In genomic region chr1:20732588-20733360, GRCh38 we compare ENCODE assay signal across 1 cellular context.
A peak's percentile ranks its signal among the peaks of the same experiment; 100 is the strongest.
TF ChIP-seq lines count a peak whose summit lies in the region.

Gene SH2D5 (minus strand): TSS chr1:20732703. CDS start chr1:20728044, 4,659 bp downstream.

TF ChIP-seq in HepG2, 621 proteins besides CTCF, POLR2A, EP300 and RAD21 (continued from another document and continues in another):
- TF ChIP-seq ZNF275 (CRISPR knock-in tag; IDR thresholded peaks at IDR 0.05; ENCODE audit: borderline replicate concordance): no peak; the same call in 1 of the 2 replicates
- peak; percentile 18; the same call in 1 of the 2 replicates for TF ChIP-seq HIVEP1 (CRISPR knock-in tag; IDR thresholded peaks at IDR 0.05)
- TF ChIP-seq PATZ1 (CRISPR knock-in tag; IDR thresholded peaks at IDR 0.05): peak; percentile 49; the same call in 1 of the 2 replicates
- 0 out of 2 replicates have a peak, but pooled peaks have one; percentile 37 for TF ChIP-seq JUND (CRISPR knock-in tag; IDR thresholded peaks at IDR 0.05)
- TF ChIP-seq MAF1 (CRISPR knock-in tag; IDR thresholded peaks at IDR 0.05; ENCODE audit: borderline replicate concordance): no peak
- TF ChIP-seq NR1H2 (CRISPR knock-in tag; IDR thresholded peaks at IDR 0.05; ENCODE audit: borderline replicate concordance, low read depth): no peak
- TF ChIP-seq ZSCAN31 (CRISPR knock-in tag; IDR thresholded peaks at IDR 0.05; ENCODE audit: low read depth): no peak; the same call in 1 of the 2 replicates
- TF ChIP-seq ZFP91 (CRISPR knock-in tag; IDR thresholded peaks at IDR 0.05; ENCODE audit: borderline replicate concordance): peak; percentile 73; the same call in 1 of the 2 replicates
- TF ChIP-seq POLR2AphosphoS5 (IDR thresholded peaks at IDR 0.05; ENCODE audit: low read depth, low read length): no peak
- TF ChIP-seq MAFF (IDR thresholded peaks at IDR 0.05; ENCODE audit: low read depth, low read length): no peak
- TF ChIP-seq ZNF512 (CRISPR knock-in tag; IDR thresholded peaks at IDR 0.05): no peak
- TF ChIP-seq MXD1 (CRISPR knock-in tag; IDR thresholded peaks at IDR 0.05): no peak; the same call in 1 of the 2 replicates
- TF ChIP-seq KAT7 (CRISPR knock-in tag; IDR thresholded peaks at IDR 0.05; ENCODE audit: borderline replicate concordance): no peak
- no peak for TF ChIP-seq TBL1XR1 (IDR thresholded peaks at IDR 0.05; ENCODE audit: borderline replicate concordance, low read length, partially characterized antibody)
- no peak; a peak in 1 of 4 replicates for TF ChIP-seq ATF4 (CRISPR knock-in tag; IDR thresholded peaks at IDR 0.05)
- 0 out of 2 replicates have a peak, but pooled peaks have one; percentile 45 for TF ChIP-seq ZNF580 (CRISPR knock-in tag; IDR thresholded peaks at IDR 0.05; ENCODE audit: borderline replicate concordance, low read depth)
- TF ChIP-seq FOSL1 (CRISPR knock-in tag; IDR thresholded peaks at IDR 0.05; ENCODE audit: borderline replicate concordance): peak; percentile 78; the same call in 1 of the 2 replicates
- TF ChIP-seq PRMT3 (CRISPR knock-in tag; IDR thresholded peaks at IDR 0.05; ENCODE audit: borderline replicate concordance, low read depth): no peak
- no peak for TF ChIP-seq ZNF263 (CRISPR knock-in tag; IDR thresholded peaks at IDR 0.05)
- no peak for TF ChIP-seq RNF219 (CRISPR knock-in tag; IDR thresholded peaks at IDR 0.05)
- 0 out of 2 replicates have a peak, but pooled peaks have one; percentile 10 for TF ChIP-seq ZNF264 (CRISPR knock-in tag; IDR thresholded peaks at IDR 0.05)
- 0 out of 2 replicates have a peak, but pooled peaks have one; percentile 10 for TF ChIP-seq THRA (CRISPR knock-in tag; IDR thresholded peaks at IDR 0.05; ENCODE audit: borderline replicate concordance)
- no peak for TF ChIP-seq ZNF143 (CRISPR knock-in tag; IDR thresholded peaks at IDR 0.05)
- TF ChIP-seq ATF5 (CRISPR knock-in tag; IDR thresholded peaks at IDR 0.05; ENCODE audit: low read depth): no peak
- no peak for TF ChIP-seq TAF1 (CRISPR knock-in tag; IDR thresholded peaks at IDR 0.05)
- no peak for TF ChIP-seq ONECUT2 (CRISPR knock-in tag; IDR thresholded peaks at IDR 0.05)
- no peak for TF ChIP-seq ZNF317 (CRISPR knock-in tag; IDR thresholded peaks at IDR 0.05)
- no peak for TF ChIP-seq ZNF550 (CRISPR knock-in tag; IDR thresholded peaks at IDR 0.05; ENCODE audit: borderline replicate concordance)
- no peak for TF ChIP-seq ZNF282 (IDR thresholded peaks at IDR 0.05; ENCODE audit: partially characterized antibody)
- TF ChIP-seq GMEB2 (CRISPR knock-in tag; IDR thresholded peaks at IDR 0.05; ENCODE audit: low read depth): no peak
- TF ChIP-seq ZNF225 (CRISPR knock-in tag; IDR thresholded peaks at IDR 0.05): no peak
- TF ChIP-seq PBX3 (CRISPR knock-in tag; IDR thresholded peaks at IDR 0.05; ENCODE audit: borderline replicate concordance): no peak
- TF ChIP-seq ZNF256 (CRISPR knock-in tag; conservative IDR thresholded peaks at IDR 0.05): 0 out of 2 replicates have a peak, but pooled peaks have one; percentile 65
- TF ChIP-seq PREB (CRISPR knock-in tag; IDR thresholded peaks at IDR 0.05): no peak
